8 cellular contexts compared by ENCODE assay signal in genomic region chr5:96963267-96963666, GRCh38. TPM values are rescaled to one million over a fixed set of nuclear protein-coding genes. Genes with fewer than 3 reads are reported as not detected.
A peak's percentile ranks its signal among the peaks of the same experiment; 100 is the strongest.
DNase-seq lines count a peak whose midpoint lies in the region; ATAC-seq and TF ChIP-seq lines count a peak whose summit lies in the region.

No MANE protein-coding gene starts in this region.

- no peak for TF ChIP-seq EP300 in esophagus muscularis mucosa (IDR thresholded peaks at IDR 0.05)

- in situ Hi-C loops in SK-MEL-5 (cut with HindIII; ENCODE audit: low pct_unique_long_range_greater_than_20kb, low sequenced_read_pairs): no loop called here

- intact Hi-C loops in esophagus muscularis mucosa (cut with DNase I): no loop called here

- TF ChIP-seq CTCF in esophagus muscularis mucosa (IDR thresholded peaks at IDR 0.05): no peak

- H3K36me3 ChIP-seq in esophagus muscularis mucosa: no peaks in the 10 kb centered on the region

- peak; percentile 22 for DNase-seq in activated CD8-positive, alpha-beta memory T cell treated with anti-CD3 and anti-CD28 coated beads, Interleukin-2, amount 50 U/mL, for 4 hours
- DNase-seq in activated CD8-positive, alpha-beta memory T cell treated with anti-CD3 and anti-CD28 coated beads for 24 hours: no peak
- DNase-seq in SK-MEL-5 (ENCODE audit: low read depth, low spot score) (peak; percentile 81), esophagus muscularis mucosa (ENCODE audit: extremely low spot score) (peak; percentile 92), pulmonary artery endothelial cell (ENCODE audit: low read depth, low spot score) (peak; percentile 57), NCI-H526 treated with DMSO at 0.1 percent for 48 hours (lab: John Stamatoyannopoulos, UW) (no peak)
- no peak for DNase-seq in stimulated activated CD4-positive, alpha-beta T cell treated with anti-CD3 and anti-CD28 coated beads, Interleukin-4, amount 100 ng/mL, for 24 hours

- peak overlapping the region in 3 of 4 donors; percentile 4 to 60 (median 33) for H3K27ac ChIP-seq in esophagus muscularis mucosa (replicated peaks in 1 of 4)

- no peaks in the 10 kb centered on the region for H3K27me3 ChIP-seq in esophagus muscularis mucosa

- peaks cover 39 to 43% (median 42%) of the 10 kb centered on the region in 4 donors for H3K4me1 ChIP-seq in esophagus muscularis mucosa

- ATAC-seq in HG02938 (IDR thresholded peaks at IDR 0.05; ENCODE audit: unreplicated experiment): peak; percentile 69

- H3K9me3 ChIP-seq in esophagus muscularis mucosa: no peaks in the 10 kb centered on the region

- H3K4me3 ChIP-seq in esophagus muscularis mucosa: no peak overlapping the region

- TF ChIP-seq POLR2A in esophagus muscularis mucosa (IDR thresholded peaks at IDR 0.05; ENCODE audit: low read depth): no peak

- 24% methylated on average over 3 of the region's 3 CpGs for WGBS in esophagus muscularis mucosa

RNA-seq across cellular contexts. Expression of gene LNPEP, which starts 27.4 kb away (rescaled TPM):
- 35.3 and 39.3 TPM in 2 replicates for total RNA-seq in SK-MEL-5 (2014; rRNA removed; shearing (Covaris generic))
- polyA plus RNA-seq in SK-MEL-5 (2015; cell fraction: cytosol; rRNA removed): 10.7 and 15.0 TPM in 2 replicates
- polyA plus RNA-seq in SK-MEL-5 (2015; cell fraction: nucleus; rRNA removed): 12.9 and 13.3 TPM in 2 replicates
- total RNA-seq in esophagus muscularis mucosa (10 to 100 TPM; 55.2 to 80.2 (median 65.6) TPM), pulmonary artery endothelial cell (29.1 and 45.6 TPM in 2 replicates)

Comparison
In these comparisons a context has a peak if more than half of its experiments do, and no peak if none do; other contexts are left out.
1. DNase-seq: peak in activated CD8-positive, alpha-beta memory T cell treated with anti-CD3 and anti-CD28 coated beads, Interleukin-2, amount 50 U/mL, for 4 hours (single experiment), SK-MEL-5 (single experiment), esophagus muscularis mucosa (single experiment) and pulmonary artery endothelial cell (single experiment); none in activated CD8-positive, alpha-beta memory T cell treated with anti-CD3 and anti-CD28 coated beads for 24 hours (single experiment), NCI-H526 treated with DMSO at 0.1 percent for 48 hours (single experiment) and stimulated activated CD4-positive, alpha-beta T cell treated with anti-CD3 and anti-CD28 coated beads, Interleukin-4, amount 100 ng/mL, for 24 hours (single experiment).